Comparison of ENCODE assay signal across 11 cellular contexts in genomic region chr15:68220489-68220888, GRCh38. TPM values are rescaled to one million over a fixed set of nuclear protein-coding genes. Genes with fewer than 3 reads are reported as not detected.
A peak's percentile ranks its signal among the peaks of the same experiment; 100 is the strongest.
DNase-seq lines count a peak whose midpoint lies in the region; ATAC-seq and TF ChIP-seq lines count a peak whose summit lies in the region.
"Had no signal": no experiment of that assay in that cellular context is flagged by ENCODE, and none has a peak within 500 bp of the region (broad histone marks: within the 10 kb centered on the region; RNA-seq: fewer than 3 reads in every experiment).

No MANE protein-coding gene starts in this region.

- no peak overlapping the region for H3K4me3 ChIP-seq in right atrium auricular region
- no peak overlapping the region for H3K4me3 ChIP-seq in HEK293 (ENCODE audit: low read depth, low read length)

- no peaks in the 10 kb centered on the region for H3K4me1 Mint-ChIP-seq in type B pancreatic cell (ENCODE audit: unreplicated experiment)

- H3K27me3 Mint-ChIP-seq in type B pancreatic cell = no peaks in the 10 kb centered on the region
- H3K27me3 Mint-ChIP-seq: CD4-positive, CD25-positive, alpha-beta regulatory T cell; IgD-negative memory B cell had no signal

- H3K36me3 ChIP-seq in right atrium auricular region = peaks cover 4% of the 10 kb centered on the region
- H3K36me3 ChIP-seq in HEK293 (ENCODE audit: control insufficient read depth in 2 of 2, insufficient read depth in 1 of 2, low read length in 2 of 2) = peaks cover 16 to 52% of the 10 kb centered on the region in 2 experiments

- peak; percentile 5 for DNase-seq in right atrium auricular region (ENCODE audit: low spot score)
- no peak for DNase-seq in Right ventricle myocardium superior
- DNase-seq in islet precursor cell = peak; percentile 12
- DNase-seq in type B pancreatic cell (ENCODE audit: extremely low spot score, unreplicated experiment) = peak; percentile 29
- DNase-seq in NCI-H510A (lab: John Stamatoyannopoulos, UW) = no peak
- DNase-seq in stimulated activated naive CD4-positive, alpha-beta T cell (lab: John Stamatoyannopoulos, UW) = no peak
- DNase-seq: CD4-positive, CD25-positive, alpha-beta regulatory T cell; HCEC 1CT had no signal

- H3K9me3 ChIP-seq in right atrium auricular region (no peaks in the 10 kb centered on the region), HEK293 (ENCODE audit: control insufficient read depth, insufficient read depth, low read depth, low read length) (no peaks in the 10 kb centered on the region)

- POLR2A ChIA-PET in HEK293 (lab: Yijun Ruan, JAX) = no interaction called here

- H3K27ac ChIP-seq in right atrium auricular region (no peak overlapping the region), HEK293 (ENCODE audit: extremely low read depth, low read depth, low read length) (no peak overlapping the region)

- H3K27ac Mint-ChIP-seq in type B pancreatic cell = no peak overlapping the region
- H3K27ac Mint-ChIP-seq: IgD-negative memory B cell had no signal

- no peak overlapping the region for H3K4me3 Mint-ChIP-seq in type B pancreatic cell
- H3K4me3 Mint-ChIP-seq: CD4-positive, CD25-positive, alpha-beta regulatory T cell; IgD-negative memory B cell had no signal

- ATAC-seq in Right ventricle myocardium superior (ENCODE audit: poor library complexity) (no peak), HG02840 (IDR thresholded peaks at IDR 0.05; ENCODE audit: low FRiP score, unreplicated experiment) (no peak)

- TF ChIP-seq CTCF in right atrium auricular region (IDR thresholded peaks at IDR 0.05) (no peak), HEK293 (tag by site-specific recombination; IDR thresholded peaks at IDR 0.05) (no peak), type B pancreatic cell (conservative IDR thresholded peaks at IDR 0.05) (no peak)

- no peaks in the 10 kb centered on the region for H3K9me3 Mint-ChIP-seq in type B pancreatic cell
- H3K9me3 Mint-ChIP-seq: IgD-negative memory B cell had no signal

- intact Hi-C loops in Right ventricle myocardium superior (cut with DNase I) = no loop called here

- H3K27me3 ChIP-seq in right atrium auricular region = no peaks in the 10 kb centered on the region

- peaks cover 23% of the 10 kb centered on the region for H3K36me3 Mint-ChIP-seq in type B pancreatic cell

- CTCF ChIA-PET in HEK293 (lab: Yijun Ruan, JAX) = interaction anchor here (0.6 to 1.7 kb wide), 3 partner anchors 10 to 661 kb away, joined by 3 to 8 read pairs (median 3); no protein-coding TSS in a partner anchor

- H3K4me1 ChIP-seq in right atrium auricular region (no peaks in the 10 kb centered on the region), HEK293 (ENCODE audit: control insufficient read depth, insufficient read depth, low read length) (no peaks in the 10 kb centered on the region)

TF ChIP-seq in HEK293, 187 proteins besides CTCF, POLR2A, EP300 and RAD21:
- TF ChIP-seq ZNF18 (tag by site-specific recombination; IDR thresholded peaks at IDR 0.05) = peak; percentile 66
- no peak for TF ChIP-seq ZBTB11 (tag by site-specific recombination; conservative IDR thresholded peaks at IDR 0.05; ENCODE audit: low read depth)
- no peak for TF ChIP-seq PRDM1 (tag by site-specific recombination; IDR thresholded peaks at IDR 0.05)
- no peak for TF ChIP-seq ZNF600 (tag by site-specific recombination; IDR thresholded peaks at IDR 0.05)
- TF ChIP-seq ZEB2 (tag by site-specific recombination; IDR thresholded peaks at IDR 0.05) = no peak
- no peak for TF ChIP-seq ZNF24 (tag by site-specific recombination; IDR thresholded peaks at IDR 0.05)
- TF ChIP-seq ZNF121 (tag by site-specific recombination; IDR thresholded peaks at IDR 0.05) = no peak
TF ChIP-seq in HEK293: peak in this region for 1.

RNA-seq across cellular contexts. Expression of gene CLN6, which starts 9.0 kb away (rescaled TPM):
- total RNA-seq in right atrium auricular region = 1 to 10 TPM; 6.4 to 7.4 TPM
- 6.9 TPM for total RNA-seq in Right ventricle myocardium superior
- 29.5 and 43.0 TPM in 2 replicates for total RNA-seq in type B pancreatic cell (ENCODE audit: low replicate concordance)

RNA-seq across cellular contexts. Expression of gene CALML4, which starts 15.4 kb away (rescaled TPM):
- total RNA-seq in right atrium auricular region = 1 to 10 TPM in 1 of 2 donors, under 1 TPM in 1; 0.52 to 2.1 TPM
- 0.97 TPM for total RNA-seq in Right ventricle myocardium superior
- total RNA-seq in type B pancreatic cell (ENCODE audit: low replicate concordance) = 8.9 and 9.4 TPM in 2 replicates

RNA-seq across cellular contexts. Expression of gene FEM1B, which starts 57.1 kb away (rescaled TPM):
- 10 to 100 TPM; 33.1 to 55.3 TPM for total RNA-seq in right atrium auricular region
- 40.8 TPM for total RNA-seq in Right ventricle myocardium superior
- 54.2 and 63.1 TPM in 2 replicates for total RNA-seq in type B pancreatic cell (ENCODE audit: low replicate concordance)

Comparison
In these comparisons a context has a peak if more than half of its experiments do, and no peak if none do; other contexts are left out.
1. DNase-seq: peak in right atrium auricular region (single experiment), islet precursor cell (single experiment) and type B pancreatic cell (single experiment); none in Right ventricle myocardium superior (single experiment), NCI-H510A (single experiment) and stimulated activated naive CD4-positive, alpha-beta T cell (0 of 6).